13 cellular contexts compared by ENCODE assay signal in genomic region chr1:81811757-81812371, GRCh38. TPM values are rescaled to one million over a fixed set of nuclear protein-coding genes. Genes with fewer than 3 reads are reported as not detected.
DNase-seq lines count a peak whose midpoint lies in the region; ATAC-seq, FAIRE-seq and TF ChIP-seq lines count a peak whose summit lies in the region.
"Had no signal": no experiment of that assay in that cellular context is flagged by ENCODE, and none has a peak within 500 bp of the region (broad histone marks: within the 10 kb centered on the region; RNA-seq: fewer than 3 reads in every experiment).

No MANE protein-coding gene starts in this region.

- H3K27me3 ChIP-seq in BE2C (no peaks in the 10 kb centered on the region), body of pancreas (peaks cover 0 to 3% of the 10 kb centered on the region in 2 donors), HepG2 (ENCODE audit: control insufficient read depth in 1 of 2, insufficient read depth in 2 of 2, low read length in 2 of 2) (no peaks in the 10 kb centered on the region), tibial artery (no peaks in the 10 kb centered on the region)

- no peaks in the 10 kb centered on the region for H4K20me1 ChIP-seq in HepG2 (ENCODE audit: insufficient read depth, low read length)

- H3K79me2 ChIP-seq in HepG2 (ENCODE audit: insufficient read depth, low read length) = peaks cover 71% of the 10 kb centered on the region

- no peak overlapping the region for H3K4me3 ChIP-seq in BE2C (ENCODE audit: low read depth, low read length)
- H3K4me3 ChIP-seq in body of pancreas = no peak overlapping the region
- no peak overlapping the region for H3K4me3 ChIP-seq in HepG2 (replicated peaks in 1 of 3; ENCODE audit: insufficient read depth in 1 of 3, low read depth in 2 of 3, low read length in 3 of 3)
- H3K4me3 ChIP-seq in tibial artery = no peak overlapping the region

- no peak for DNase-seq in BE2C
- DNase-seq in HFFc6 = no peak
- DNase-seq in body of pancreas = no peak
- DNase-seq in HepG2 (ENCODE audit: low spot score) = no peak
- DNase-seq in tibial artery = no peak
- DNase-seq in stimulated activated CD4-positive, alpha-beta T cell treated with anti-CD3 and anti-CD28 coated beads, Interleukin-15, amount 100 ng/mL, for 24 hours = no peak
- DNase-seq in AG08395 (ENCODE audit: low spot score) = no peak
- DNase-seq: activated naive CD4-positive, alpha-beta T cell treated with anti-CD3 and anti-CD28 coated beads, Interleukin-2, amount 10 ng/mL, durations not matched to agents 7 days and 5 days; effector CD4-positive, alpha-beta T cell; NCI-H2107; nucleus accumbens; stimulated activated CD4-positive, alpha-beta T cell treated with anti-CD3 and anti-CD28 coated beads, Interleukin-4, amount 100 ng/mL, for 4 hours had no signal

- no peak for FAIRE-seq in HepG2 (lab: Jason Lieb, UNC)

- H3K27ac Mint-ChIP-seq in HFFc6 = no peak overlapping the region; the same call in 1 of the 2 replicates
- H3K27ac Mint-ChIP-seq: activated naive CD4-positive, alpha-beta T cell treated with anti-CD3 and anti-CD28 coated beads, Interleukin-2, amount 10 ng/mL, durations not matched to agents 7 days and 5 days had no signal

- no peaks in the 10 kb centered on the region; the same call in 1 of the 2 replicates for H3K4me1 Mint-ChIP-seq in HFFc6 (ENCODE audit: low read depth)
- H3K4me1 Mint-ChIP-seq: activated naive CD4-positive, alpha-beta T cell treated with anti-CD3 and anti-CD28 coated beads, Interleukin-2, amount 10 ng/mL, durations not matched to agents 7 days and 5 days had no signal

- H3K4me3 Mint-ChIP-seq in HFFc6 = no peak overlapping the region
- H3K4me3 Mint-ChIP-seq: activated naive CD4-positive, alpha-beta T cell treated with anti-CD3 and anti-CD28 coated beads, Interleukin-2, amount 10 ng/mL, durations not matched to agents 7 days and 5 days had no signal

- in situ Hi-C loops in HepG2 (cut with HindIII; ENCODE audit: extremely low pct_ligation_motif_present, low pct_unique_long_range_greater_than_20kb) = no loop called here

- no peak for TF ChIP-seq POLR2A in body of pancreas (IDR thresholded peaks at IDR 0.05)
- TF ChIP-seq POLR2A in HepG2 (IDR thresholded peaks at IDR 0.05; ENCODE audit: insufficient read depth in 1 of 2, low read depth in 2 of 2, low read length in 2 of 2) = no peak

- H3K36me3 Mint-ChIP-seq in HFFc6 (ENCODE audit: low read depth) = no peaks in the 10 kb centered on the region
- H3K36me3 Mint-ChIP-seq: activated naive CD4-positive, alpha-beta T cell treated with anti-CD3 and anti-CD28 coated beads, Interleukin-2, amount 10 ng/mL, durations not matched to agents 7 days and 5 days had no signal

- POLR2A ChIA-PET in HepG2 (lab: Yijun Ruan, JAX) = no interaction called here

- no peaks in the 10 kb centered on the region for H3K9me3 Mint-ChIP-seq in HFFc6
- H3K9me3 Mint-ChIP-seq: activated naive CD4-positive, alpha-beta T cell treated with anti-CD3 and anti-CD28 coated beads, Interleukin-2, amount 10 ng/mL, durations not matched to agents 7 days and 5 days had no signal

- H3K4me1 ChIP-seq in BE2C = no peaks in the 10 kb centered on the region
- H3K4me1 ChIP-seq in body of pancreas = no peaks in the 10 kb centered on the region
- peaks cover 16% of the 10 kb centered on the region for H3K4me1 ChIP-seq in HepG2 (ENCODE audit: insufficient read depth, low read length)
- peaks cover 0 to 71% (median 3%) of the 10 kb centered on the region in 4 donors for H3K4me1 ChIP-seq in tibial artery

- no peak overlapping the region for H3K27ac ChIP-seq in body of pancreas
- no peak overlapping the region for H3K27ac ChIP-seq in HepG2 (ENCODE audit: extremely low read length, insufficient read depth, low read length)
- no peak overlapping the region for H3K27ac ChIP-seq in tibial artery

- TF ChIP-seq CTCF in BE2C (IDR thresholded peaks at IDR 0.05; ENCODE audit: low read depth, low read length) (peak; percentile 31; the same call in 1 of the 2 replicates), HFFc6 (IDR thresholded peaks at IDR 0.05) (peak; percentile 46; the same call in 1 of the 2 replicates), body of pancreas (IDR thresholded peaks at IDR 0.05) (peak in 6 of 7 experiments; percentile 5 to 42 (median 21)), HepG2 (CRISPR knock-in tag; IDR thresholded peaks at IDR 0.05) (no peak), tibial artery (IDR thresholded peaks at IDR 0.05) (peak in 1 of 2 experiments; percentile 10)

- WGBS in body of pancreas, 2 donors = 25 to 29% methylated on average over 3 of the region's 3 CpGs
- 35% methylated on average over 3 of the region's 3 CpGs for WGBS in HepG2 (ENCODE audit: low lambda C conversion rate)

- no peak for TF ChIP-seq RAD21 in HepG2 (CRISPR knock-in tag; IDR thresholded peaks at IDR 0.05)

- H2AFZ ChIP-seq in HepG2 (ENCODE audit: low read length) = no peak overlapping the region

- H3K9me3 ChIP-seq in BE2C = no peaks in the 10 kb centered on the region
- H3K9me3 ChIP-seq in body of pancreas = peaks cover 0 to 3% (median 0%) of the 10 kb centered on the region in 3 donors
- no peaks in the 10 kb centered on the region for H3K9me3 ChIP-seq in HepG2 (ENCODE audit: low read length)
- H3K9me3 ChIP-seq in tibial artery = no peaks in the 10 kb centered on the region

- CTCF ChIA-PET in HepG2 (lab: Yijun Ruan, JAX; ENCODE audit: low intra/inter-chr PET ratio, low total read pairs) = no interaction called here

- H3K4me2 ChIP-seq in HepG2 (ENCODE audit: low read depth, low read length) = no peak overlapping the region

- ATAC-seq in body of pancreas (no peak), HepG2 (no peak), GM21526 (IDR thresholded peaks at IDR 0.05; ENCODE audit: low FRiP score, unreplicated experiment) (no peak)

- BruUV-seq in HepG2 (replicated peaks; lab: Mats Ljungman, UMichigan) = no TSS peak

- H3K9ac ChIP-seq in HepG2 (ENCODE audit: insufficient read depth, low read depth, low read length) = no peak overlapping the region

- H3K36me3 ChIP-seq in BE2C = no peaks in the 10 kb centered on the region
- H3K36me3 ChIP-seq in body of pancreas (replicated peaks in 1 of 2; ENCODE audit: insufficient read depth in 1 of 2, low read depth in 2 of 2) = no peaks in the 10 kb centered on the region
- H3K36me3 ChIP-seq in HepG2 (replicated peaks in 1 of 2; ENCODE audit: control insufficient read depth in 1 of 2, insufficient read depth in 2 of 2, low read length in 2 of 2) = no peaks in the 10 kb centered on the region
- H3K36me3 ChIP-seq in tibial artery = no peaks in the 10 kb centered on the region

- intact Hi-C loops in body of pancreas (cut with DNase I) (no loop called here), HepG2 (cut with micrococcal nuclease; ENCODE audit: unreplicated experiment) (no loop called here), tibial artery (cut with DNase I; ENCODE audit: low total_unique reads) (no loop called here)

- peaks cover 3% of the 10 kb centered on the region for H3K27me3 Mint-ChIP-seq in HFFc6 (ENCODE audit: insufficient read depth)
- H3K27me3 Mint-ChIP-seq: activated naive CD4-positive, alpha-beta T cell treated with anti-CD3 and anti-CD28 coated beads, Interleukin-2, amount 10 ng/mL, durations not matched to agents 7 days and 5 days had no signal

- TF ChIP-seq EP300 in HepG2 (IDR thresholded peaks at IDR 0.05; ENCODE audit: low read depth in 2 of 2, low read length in 2 of 2) (no peak), HepG2 (CRISPR knock-in tag; IDR thresholded peaks at IDR 0.05; ENCODE audit: borderline replicate concordance) (no peak)

TF ChIP-seq in HepG2, 621 proteins besides CTCF, POLR2A, EP300 and RAD21 (continues in another document):
- TF ChIP-seq GZF1 (CRISPR knock-in tag; IDR thresholded peaks at IDR 0.05) (no peak), NFE2L2 (IDR thresholded peaks at IDR 0.05; ENCODE audit: low read length) (peak; percentile 71), CERS6 (CRISPR knock-in tag; IDR thresholded peaks at IDR 0.05) (no peak), ZNF343 (CRISPR knock-in tag; IDR thresholded peaks at IDR 0.05) (no peak)

RNA-seq across cellular contexts. Expression of gene ADGRL2, which starts 11.1 kb away (rescaled TPM):
- polyA plus RNA-seq in BE2C (2012; ENCODE audit: insufficient read depth, insufficient read length, low read depth) = 29.4 TPM
- 10 to 100 TPM in 1 of 6 experiments, 1 to 10 TPM in 5; 2.1 to 11.1 (median 2.8) TPM for total RNA-seq in HFFc6 (2021; fragmentation: NEBNext Ultra II Directional; extraction: Animal tissue kit (Norgen Biotek cat#: 25700))
- total RNA-seq in body of pancreas (10 to 100 TPM; 11.5 to 25.7 TPM), HepG2 (2016; rRNA removed; fragmentation: Illumina TruSeq; extraction: Trizol) (14.5 and 15.3 TPM in 2 replicates)
- 2.2 and 2.8 TPM in 2 replicates for total RNA-seq in HepG2 (2016; cell fraction: cytosol; rRNA removed; fragmentation: Illumina TruSeq; extraction: Trizol; ENCODE audit: low read depth)
- 12.1 and 14.0 TPM in 2 replicates for total RNA-seq in HepG2 (2016; cell fraction: insoluble cytoplasmic fraction; rRNA removed; fragmentation: Illumina TruSeq; extraction: Trizol)
- total RNA-seq in HepG2 (2016; cell fraction: membrane; rRNA removed; fragmentation: Illumina TruSeq; extraction: Trizol) = 6.3 and 8.1 TPM in 2 replicates
- total RNA-seq in HepG2 (2016; cell fraction: nucleus; rRNA removed; fragmentation: Illumina TruSeq; extraction: Trizol) = 24.7 TPM in 2 replicates
- polyA plus RNA-seq in HepG2 (2011; rRNA removed) = 31.6 and 38.5 TPM in 2 replicates
- 13.1 and 16.5 TPM in 2 replicates for polyA plus RNA-seq in HepG2 (2011; cell fraction: cytosol; rRNA removed)
- polyA plus RNA-seq in HepG2 (2011; cell fraction: nucleus; rRNA removed) = 24.9 and 42.3 TPM in 2 replicates
- polyA plus RNA-seq in HepG2 (2012) = 15.8 and 17.3 TPM in 2 replicates
- polyA plus RNA-seq in HepG2 (2016; cell fraction: cytosol; fragmentation: Illumina TruSeq; extraction: Trizol; ENCODE audit: low read depth) = 0.76 and 0.86 TPM in 2 replicates
- 9.3 and 11.0 TPM in 2 replicates for polyA plus RNA-seq in HepG2 (2016; cell fraction: insoluble cytoplasmic fraction; fragmentation: Illumina TruSeq; extraction: Trizol; ENCODE audit: low read depth)
- polyA plus RNA-seq in HepG2 (2016; cell fraction: membrane; fragmentation: Illumina TruSeq; extraction: Trizol; ENCODE audit: low read depth) = 3.0 and 3.2 TPM in 2 replicates
- polyA plus RNA-seq in HepG2 (2016; cell fraction: nucleus; fragmentation: Illumina TruSeq; extraction: Trizol; ENCODE audit: insufficient read depth, low read depth) = 20.1 and 21.6 TPM in 2 replicates
- 32.9 TPM in 1 of 2 replicates, not detected in the other for polyA minus RNA-seq in HepG2 (2011; rRNA and poly(A)+ RNA removed; ENCODE audit: low replicate concordance)
- polyA minus RNA-seq in HepG2 (2011; cell fraction: cytosol; rRNA and poly(A)+ RNA removed) = 27.5 and 29.9 TPM in 2 replicates
- polyA minus RNA-seq in HepG2 (2011; cell fraction: nucleus; rRNA and poly(A)+ RNA removed) = 95.0 and 96.0 TPM in 2 replicates
